Comparison of ENCODE assay signal across 7 cellular contexts in genomic region chr2:57497489-57498096, GRCh38.
DNase-seq lines count a peak whose midpoint lies in the region; ATAC-seq, FAIRE-seq and TF ChIP-seq lines count a peak whose summit lies in the region.

No MANE protein-coding gene starts in this region.

- DNase-seq in KBM-7 (peak; percentile 73), keratinocyte (ENCODE audit: low read depth, low spot score) (no peak)
- DNase-seq in stimulated activated CD8-positive, alpha-beta memory T cell treated with anti-CD3 and anti-CD28 coated beads, Interleukin-2, amount 100 ng/mL, for 48 hours (ENCODE audit: low read depth in 2 of 2) = peak; percentile 2 to 5

- no peak overlapping the region for H3K4me2 ChIP-seq in OCI-LY1 (ENCODE audit: low read length)
- H3K4me2 ChIP-seq in keratinocyte (ENCODE audit: control insufficient read depth, extremely low read depth, insufficient read depth, low read depth, low read length) = no peak overlapping the region

- FAIRE-seq in keratinocyte (lab: Jason Lieb, UNC) = peak; percentile 48

- dilution Hi-C loops in keratinocyte (cut with MboI; ENCODE audit: extremely low pct_ligation_motif_present, low sequenced_read_pairs) = no loop called here

- no peaks in the 10 kb centered on the region for H3K9me1 ChIP-seq in keratinocyte (ENCODE audit: control insufficient read depth, extremely low read depth, insufficient read depth, low read length)

- no peaks in the 10 kb centered on the region for H3F3A ChIP-seq in OCI-LY1 (ENCODE audit: insufficient read depth, low read length)

- H2AFZ ChIP-seq in OCI-LY1 (ENCODE audit: low read length) (no peak overlapping the region), keratinocyte (ENCODE audit: control insufficient read depth, low read length) (no peak overlapping the region)

- no peaks in the 10 kb centered on the region for H3K27me3 ChIP-seq in OCI-LY1 (ENCODE audit: insufficient read depth, low read length)
- H3K27me3 ChIP-seq in keratinocyte (ENCODE audit: control insufficient read depth, extremely low read depth, insufficient read depth, low read length) = no peaks in the 10 kb centered on the region

- no peak overlapping the region for H3K9ac ChIP-seq in OCI-LY1 (ENCODE audit: low read length)
- no peak overlapping the region for H3K9ac ChIP-seq in keratinocyte (ENCODE audit: control insufficient read depth, extremely low read depth, insufficient read depth, low read length)

- H4K20me1 ChIP-seq in OCI-LY1 (ENCODE audit: insufficient read depth, low read length) (no peaks in the 10 kb centered on the region), keratinocyte (ENCODE audit: control insufficient read depth, extremely low read depth, insufficient read depth, low read length) (no peaks in the 10 kb centered on the region)

- peak; percentile 62 for ATAC-seq in GM21825 (IDR thresholded peaks at IDR 0.05; ENCODE audit: unreplicated experiment)

- H3K4me3 ChIP-seq in OCI-LY1 (ENCODE audit: low read depth, low read length, poor library complexity, severe bottlenecking) (no peak overlapping the region), keratinocyte (ENCODE audit: control insufficient read depth in 2 of 3, extremely low read depth in 1 of 3, insufficient read depth in 2 of 3, low read depth in 1 of 3, low read length in 3 of 3) (no peak overlapping the region)

- no peak overlapping the region for H3K27ac ChIP-seq in OCI-LY1 (ENCODE audit: low read depth, low read length, poor library complexity, severe bottlenecking)
- H3K27ac ChIP-seq in keratinocyte (ENCODE audit: control insufficient read depth, insufficient read depth, low read length) = no peak overlapping the region

- H3K79me2 ChIP-seq in OCI-LY1 (ENCODE audit: insufficient read depth, low read length) = no peaks in the 10 kb centered on the region
- no peaks in the 10 kb centered on the region for H3K79me2 ChIP-seq in keratinocyte (ENCODE audit: control insufficient read depth, insufficient read depth, low read length)

- H3K36me3 ChIP-seq in OCI-LY1 (ENCODE audit: insufficient read depth, low read length) (no peaks in the 10 kb centered on the region), keratinocyte (ENCODE audit: control insufficient read depth in 2 of 2, extremely low read depth in 1 of 2, insufficient read depth in 2 of 2, low read length in 2 of 2) (no peaks in the 10 kb centered on the region)

- peak; percentile 82 for TF ChIP-seq CTCF in GM12872 (IDR thresholded peaks at IDR 0.05; ENCODE audit: insufficient read depth, low read depth, low read length)
- peak; percentile 81 for TF ChIP-seq CTCF in OCI-LY1 (IDR thresholded peaks at IDR 0.05; ENCODE audit: low read length)
- peak; percentile 84 to 94 for TF ChIP-seq CTCF in brain (conservative IDR thresholded peaks at IDR 0.05)
- TF ChIP-seq CTCF in keratinocyte (optimal IDR thresholded peaks at IDR 0.05 in 1 of 3, IDR thresholded peaks at IDR 0.05 in 1 of 3, conservative IDR thresholded peaks at IDR 0.05 in 1 of 3; ENCODE audit: extremely low read depth in 1 of 3, insufficient read depth in 2 of 3, low read length in 3 of 3) = peak; percentile 74 to 76 (median 75)

- no peak overlapping the region for H3K4me3 Mint-ChIP-seq in brain

- H3K9me3 ChIP-seq in OCI-LY1 (ENCODE audit: low read length) = no peaks in the 10 kb centered on the region
- H3K9me3 ChIP-seq in keratinocyte (ENCODE audit: control insufficient read depth, low read depth, low read length) = no peaks in the 10 kb centered on the region

- no peaks in the 10 kb centered on the region for H3K36me3 Mint-ChIP-seq in brain

- no peaks in the 10 kb centered on the region for H3K9me2 ChIP-seq in OCI-LY1 (ENCODE audit: low read depth, low read length)

- in situ Hi-C loops in KBM-7 (cut with MboI; ENCODE audit: low pct_unique_long_range_greater_than_20kb, low sequenced_read_pairs) = loop anchor here (25.0 kb wide), 1 partner anchor 110 kb away; no protein-coding TSS in a partner anchor

- H3K4me1 ChIP-seq in OCI-LY1 (ENCODE audit: insufficient read depth, low read length, severe bottlenecking) (no peaks in the 10 kb centered on the region), keratinocyte (ENCODE audit: control insufficient read depth, extremely low read depth, insufficient read depth, low read length) (no peaks in the 10 kb centered on the region)

- peaks cover 8% of the 10 kb centered on the region for H3K4me1 Mint-ChIP-seq in brain

- peak overlapping the region in 2 of 5 experiments; percentile 14 to 37 for H3K27ac Mint-ChIP-seq in brain

- H3K27me3 Mint-ChIP-seq in brain = peaks cover 8% of the 10 kb centered on the region

- peaks cover 0 to 3% (median 3%) of the 10 kb centered on the region in 5 experiments for H3K9me3 Mint-ChIP-seq in brain
